9 cellular contexts compared by ENCODE assay signal in the genomic region with DNA sequence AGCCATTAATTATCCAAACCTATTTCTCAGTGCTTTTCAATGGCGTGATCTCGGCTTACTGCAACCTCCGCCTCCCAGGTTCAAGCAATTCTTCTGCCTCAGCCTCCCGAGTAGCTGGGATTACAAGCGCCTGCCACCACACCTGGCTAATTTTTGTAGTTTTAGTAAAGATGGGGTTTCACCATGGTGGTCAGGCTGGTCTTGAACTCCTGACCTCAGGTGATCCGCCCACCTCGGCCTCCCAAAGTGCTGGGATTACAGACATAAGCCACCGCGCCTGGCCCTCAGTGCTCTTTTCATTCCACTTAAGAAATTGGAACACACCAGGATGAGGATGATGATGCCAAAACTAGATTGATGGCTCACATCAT. TPM values are rescaled to one million over a fixed set of nuclear protein-coding genes. Genes with fewer than 3 reads are reported as not detected.
A peak's percentile ranks its signal among the peaks of the same experiment; 100 is the strongest.
DNase-seq lines count a peak whose midpoint lies in the region; FAIRE-seq and TF ChIP-seq lines count a peak whose summit lies in the region.
"Not testable (repeated sequence)": the region's sequence is repeated elsewhere in the genome, so short reads cannot be mapped to it uniquely, and the experiment has no call there.
"Had no signal": no experiment of that assay in that cellular context is flagged by ENCODE, and none has a peak within 500 bp of the region (broad histone marks: within the 10 kb centered on the region; RNA-seq: fewer than 3 reads in every experiment).

No MANE protein-coding gene starts in this region.

- dilution Hi-C loops in endothelial cell of umbilical vein (cut with MboI; ENCODE audit: extremely low pct_ligation_motif_present, low sequenced_read_pairs): not testable (repeated sequence)

- H3K27me3 ChIP-seq in BLaER1 treated with 17β-estradiol and CSF1 and Interleukin-3, amounts not matched to agents 10 nM and 100 nM; WERI-Rb-1 (ENCODE audit: insufficient read depth, low read depth, severe bottlenecking); ascending aorta; endothelial cell of umbilical vein (ENCODE audit: control insufficient read depth in 2 of 2, insufficient read depth in 2 of 2, low read length in 2 of 2); kidney epithelial cell (ENCODE audit: control insufficient read depth, insufficient read depth, low read length); neuronal stem cell (ENCODE audit: control insufficient read depth in 3 of 3, insufficient read depth in 3 of 3, low read depth in 1 of 3, low read length in 3 of 3); suprapubic skin: not testable (repeated sequence)

- peak; percentile 51 for DNase-seq in WERI-Rb-1
- not testable (repeated sequence) for DNase-seq in ascending aorta (ENCODE audit: low spot score in 2 of 2); endothelial cell of umbilical vein (ENCODE audit: low read depth, low spot score); kidney epithelial cell (ENCODE audit: low read depth); neuronal stem cell (ENCODE audit: low spot score); suprapubic skin (ENCODE audit: low spot score in 2 of 2)

- H2BK12ac ChIP-seq in neuronal stem cell (ENCODE audit: low read length): not testable (repeated sequence)

- not testable (repeated sequence) for H3K4ac ChIP-seq in neuronal stem cell (ENCODE audit: low read length)

- H3K4me1 ChIP-seq in BLaER1 treated with 17β-estradiol and CSF1 and Interleukin-3, amounts not matched to agents 10 nM and 100 nM: peaks cover 13 to 19% (median 16%) of the 10 kb centered on the region in 10 experiments; a peak in 19 of 20 replicates
- H3K4me1 ChIP-seq in ascending aorta; endothelial cell of umbilical vein (ENCODE audit: control insufficient read depth, extremely low read depth, insufficient read depth, low read length); neuronal stem cell (ENCODE audit: control insufficient read depth in 2 of 2, insufficient read depth in 1 of 2, low read depth in 1 of 2, low read length in 2 of 2); suprapubic skin: not testable (repeated sequence)

- not testable (repeated sequence) for H3K79me1 ChIP-seq in neuronal stem cell (ENCODE audit: low read depth, low read length)

- H3K4me3 Mint-ChIP-seq in IgD-negative memory B cell: peak overlapping the region; percentile 81 to 96 (median 87)

- TF ChIP-seq EP300 in suprapubic skin (IDR thresholded peaks at IDR 0.05): not testable (repeated sequence)

- POLR2A ChIA-PET in endothelial cell of umbilical vein (lab: Charles Lee): interaction anchor here (1.3 to 6.2 kb wide), 4 partner anchors 27 to 141 kb away, joined by 3 to 105 read pairs (median 10); a partner anchor contains a TSS

- TF ChIP-seq POLR2A in endothelial cell of umbilical vein (IDR thresholded peaks at IDR 0.05; ENCODE audit: low read depth, low read length); suprapubic skin (IDR thresholded peaks at IDR 0.05): not testable (repeated sequence)

- not testable (repeated sequence) for H2BK15ac ChIP-seq in neuronal stem cell (ENCODE audit: low read length)

- not testable (repeated sequence) for H3K9me3 Mint-ChIP-seq in IgD-negative memory B cell

- not testable (repeated sequence) for H3K36me3 Mint-ChIP-seq in IgD-negative memory B cell

- not testable (repeated sequence) for H2BK5ac ChIP-seq in neuronal stem cell (ENCODE audit: low read length)

- H2AK5ac ChIP-seq in neuronal stem cell (ENCODE audit: low read depth, low read length): not testable (repeated sequence)

- not testable (repeated sequence) for H3K79me2 ChIP-seq in endothelial cell of umbilical vein (ENCODE audit: control insufficient read depth, insufficient read depth, low read length)

- peak overlapping the region; percentile 94 to 100 (median 98) for H3K27ac Mint-ChIP-seq in IgD-negative memory B cell

- intact Hi-C loops in ascending aorta (cut with DNase I) (loop anchor here (1.0 to 2.0 kb wide), 2 partner anchors 27 to 141 kb away; no protein-coding TSS in a partner anchor), endothelial cell of umbilical vein (cut with micrococcal nuclease) (loop anchor here (1.0 to 2.0 kb wide), 8 partner anchors 17 to 447 kb away; a partner anchor contains a TSS)

- H3K27ac ChIP-seq in BLaER1 treated with 17β-estradiol and CSF1 and Interleukin-3, amounts not matched to agents 10 nM and 100 nM: peak overlapping the region in 10 of 11 experiments; percentile 82 to 95 (median 92); a peak in 17 of 22 replicates
- peak overlapping the region; percentile 99 for H3K27ac ChIP-seq in WERI-Rb-1
- H3K27ac ChIP-seq in ascending aorta: peak overlapping the region in 1 of 2 donors; percentile 64
- peak overlapping the region; percentile 94 for H3K27ac ChIP-seq in endothelial cell of umbilical vein (ENCODE audit: insufficient read depth, low read depth, low read length)
- H3K27ac ChIP-seq in neuronal stem cell (replicated peaks; ENCODE audit: low read length); suprapubic skin: not testable (repeated sequence)

- not testable (repeated sequence) for H4K91ac ChIP-seq in neuronal stem cell (ENCODE audit: low read depth, low read length, poor library complexity)

- H4K20me1 ChIP-seq in BLaER1 treated with 17β-estradiol and CSF1 and Interleukin-3, amounts not matched to agents 10 nM and 100 nM; endothelial cell of umbilical vein (replicated peaks; ENCODE audit: control insufficient read depth, extremely low read depth, insufficient read depth, low read length): not testable (repeated sequence)

- WGBS in neuronal stem cell (ENCODE audit: extremely low coverage in 2 of 2, insufficient read length in 2 of 2, insufficient replicate concordance in 1 of 2), 2 donors: no CpG with 5 or more reads among the region's 9 CpGs
- WGBS in suprapubic skin: 39% methylated on average over 9 of the region's 9 CpGs

- H3K14ac ChIP-seq in neuronal stem cell (ENCODE audit: low read length): not testable (repeated sequence)

- H3K9me1 ChIP-seq in endothelial cell of umbilical vein (replicated peaks; ENCODE audit: control insufficient read depth, extremely low read depth, insufficient read depth, low read length): not testable (repeated sequence)

- not testable (repeated sequence) for H4K8ac ChIP-seq in neuronal stem cell (ENCODE audit: low read depth, low read length)

- H2AFZ ChIP-seq in endothelial cell of umbilical vein (ENCODE audit: low read depth, low read length) (peak overlapping the region; percentile 22), neuronal stem cell (ENCODE audit: low read length) (peak overlapping the region; percentile 63)

- not testable (repeated sequence) for H3K9me3 ChIP-seq in BLaER1 treated with 17β-estradiol and CSF1 and Interleukin-3, amounts not matched to agents 10 nM and 100 nM (replicated peaks in 1 of 11); WERI-Rb-1 (ENCODE audit: severe bottlenecking); ascending aorta; endothelial cell of umbilical vein (replicated peaks; ENCODE audit: control insufficient read depth, insufficient read depth, low read length); neuronal stem cell (replicated peaks in 1 of 2; ENCODE audit: control insufficient read depth in 2 of 2, insufficient read depth in 1 of 2, low read depth in 1 of 2, low read length in 2 of 2); suprapubic skin

- not testable (repeated sequence) for H2BK120ac ChIP-seq in neuronal stem cell (ENCODE audit: low read depth, low read length)

- CTCF ChIA-PET in endothelial cell of umbilical vein (lab: Charles Lee): interaction anchor here (0.6 to 1.6 kb wide), 4 partner anchors 28 to 345 kb away, joined by 3 to 5 read pairs (median 3); no protein-coding TSS in a partner anchor

- peak overlapping the region; percentile 78 to 96 (median 90); a peak in 21 of 22 replicates for H3K9ac ChIP-seq in BLaER1 treated with 17β-estradiol and CSF1 and Interleukin-3, amounts not matched to agents 10 nM and 100 nM
- peak overlapping the region; percentile 96 for H3K9ac ChIP-seq in endothelial cell of umbilical vein (replicated peaks; ENCODE audit: extremely low read depth, insufficient read depth, low read length)
- H3K9ac ChIP-seq in neuronal stem cell (ENCODE audit: low read depth, low read length, poor library complexity): not testable (repeated sequence)

- not testable (repeated sequence) for H3K23ac ChIP-seq in neuronal stem cell (ENCODE audit: low read depth, low read length, poor library complexity)

- peak overlapping the region; percentile 56 to 85 (median 70) for H3K4me2 ChIP-seq in BLaER1 treated with 17β-estradiol and CSF1 and Interleukin-3, amounts not matched to agents 10 nM and 100 nM
- H3K4me2 ChIP-seq in endothelial cell of umbilical vein (ENCODE audit: insufficient read depth, low read length) (peak overlapping the region; percentile 60), neuronal stem cell (ENCODE audit: insufficient read depth, low read length, poor library complexity, severe bottlenecking) (peak overlapping the region; percentile 34)

- TF ChIP-seq CTCF in WERI-Rb-1 (IDR thresholded peaks at IDR 0.05; ENCODE audit: low read depth, low read length); ascending aorta (IDR thresholded peaks at IDR 0.05); endothelial cell of umbilical vein (IDR thresholded peaks at IDR 0.05; ENCODE audit: extremely low read depth in 1 of 2, insufficient read depth in 1 of 2, low read depth in 1 of 2, low read length in 2 of 2); kidney epithelial cell (IDR thresholded peaks at IDR 0.05; ENCODE audit: insufficient read depth, low read length, poor library complexity, severe bottlenecking); suprapubic skin (IDR thresholded peaks at IDR 0.05): not testable (repeated sequence)

- not testable (repeated sequence) for H3K18ac ChIP-seq in neuronal stem cell (ENCODE audit: low read length)

- H3K27me3 Mint-ChIP-seq in IgD-negative memory B cell: not testable (repeated sequence)

- peak overlapping the region; percentile 38 to 67 (median 51) for H3K4me3 ChIP-seq in BLaER1 treated with 17β-estradiol and CSF1 and Interleukin-3, amounts not matched to agents 10 nM and 100 nM
- H3K4me3 ChIP-seq in WERI-Rb-1 (ENCODE audit: low read depth, low read length) (peak overlapping the region; percentile 48), ascending aorta (peak overlapping the region; percentile 41 to 52), endothelial cell of umbilical vein (replicated peaks in 1 of 3; ENCODE audit: insufficient read depth in 1 of 3, low read depth in 1 of 3, low read length in 3 of 3) (peak overlapping the region; percentile 26 to 42 (median 28)), kidney epithelial cell (ENCODE audit: low read depth, low read length) (peak overlapping the region; percentile 41), neuronal stem cell (ENCODE audit: low read length in 2 of 2) (peak overlapping the region in 1 of 2 donors; percentile 37), suprapubic skin (peak overlapping the region; percentile 44)

- H3K4me1 Mint-ChIP-seq in IgD-negative memory B cell: peaks cover 7 to 13% (median 13%) of the 10 kb centered on the region in 3 donors

- not testable (repeated sequence) for H3K36me3 ChIP-seq in BLaER1 treated with 17β-estradiol and CSF1 and Interleukin-3, amounts not matched to agents 10 nM and 100 nM; WERI-Rb-1; ascending aorta; endothelial cell of umbilical vein (ENCODE audit: control insufficient read depth in 2 of 2, extremely low read depth in 1 of 2, insufficient read depth in 2 of 2, low read length in 2 of 2); kidney epithelial cell (ENCODE audit: control insufficient read depth, insufficient read depth, low read length); neuronal stem cell (replicated peaks in 1 of 2; ENCODE audit: control insufficient read depth in 2 of 2, insufficient read depth in 2 of 2, low read length in 2 of 2); suprapubic skin

- BruUV-seq in endothelial cell of umbilical vein (replicated peaks; lab: Mats Ljungman, UMichigan): TSS peak; percentile 71

- FAIRE-seq in endothelial cell of umbilical vein (lab: Jason Lieb, UNC): not testable (repeated sequence)

RNA-seq across cellular contexts. Expression of a gene that starts 32.1 kb away (rescaled TPM):
- polyA plus RNA-seq in IgD-negative memory B cell: not detected
- not detected for total RNA-seq in ascending aorta
- total RNA-seq in endothelial cell of umbilical vein: not detected in 2 replicates
- 0.02 and 0.10 TPM in 2 replicates for polyA plus RNA-seq in endothelial cell of umbilical vein
- 0.01 and 0.03 TPM in 2 replicates for polyA plus RNA-seq in endothelial cell of umbilical vein (2011; cell fraction: cytosol; rRNA removed)
- 0.07 and 0.17 TPM in 2 replicates for polyA plus RNA-seq in endothelial cell of umbilical vein (2011; cell fraction: nucleus; rRNA removed)
- 0.11 TPM in 1 of 2 replicates, not detected in the other for polyA plus RNA-seq in endothelial cell of umbilical vein (2012)
- polyA minus RNA-seq in endothelial cell of umbilical vein: 0.19 TPM in 1 of 2 replicates, not detected in the other
- not detected for polyA minus RNA-seq in endothelial cell of umbilical vein (2011; cell fraction: cytosol; rRNA and poly(A)+ RNA removed)
- polyA minus RNA-seq in endothelial cell of umbilical vein (2011; cell fraction: nucleus; rRNA and poly(A)+ RNA removed): 0.29 TPM in 1 of 2 replicates, not detected in the other
- 0.04 and 0.07 TPM in 2 replicates for total RNA-seq in kidney epithelial cell
- polyA plus RNA-seq in neuronal stem cell (2013, experiment 1 of 2): 0.40 TPM
- polyA plus RNA-seq in neuronal stem cell (2013, experiment 2 of 2): 0.26 TPM
- total RNA-seq in suprapubic skin: under 1 TPM in 3 of 4 donors, not detected in 1; 0.15 to 0.34 (median 0.32) TPM
- total RNA-seq: RPMI7951 had no signal

RNA-seq across cellular contexts. Expression of a gene that starts 32.7 kb away (rescaled TPM):
- 36.1 TPM for polyA plus RNA-seq in IgD-negative memory B cell
- 6.8 TPM for total RNA-seq in ascending aorta
- 38.9 and 50.5 TPM in 2 replicates for total RNA-seq in endothelial cell of umbilical vein
- polyA plus RNA-seq in endothelial cell of umbilical vein: 20.8 and 24.8 TPM in 2 replicates
- polyA plus RNA-seq in endothelial cell of umbilical vein (2011; cell fraction: cytosol; rRNA removed): 37.0 and 37.8 TPM in 2 replicates
- polyA plus RNA-seq in endothelial cell of umbilical vein (2011; cell fraction: nucleus; rRNA removed): 20.4 and 24.2 TPM in 2 replicates
- polyA plus RNA-seq in endothelial cell of umbilical vein (2012): 40.4 and 61.6 TPM in 2 replicates
- 15.1 and 21.8 TPM in 2 replicates for polyA minus RNA-seq in endothelial cell of umbilical vein
- polyA minus RNA-seq in endothelial cell of umbilical vein (2011; cell fraction: cytosol; rRNA and poly(A)+ RNA removed): 16.6 TPM
- 17.1 and 18.7 TPM in 2 replicates for polyA minus RNA-seq in endothelial cell of umbilical vein (2011; cell fraction: nucleus; rRNA and poly(A)+ RNA removed)
- total RNA-seq in kidney epithelial cell: 26.9 and 34.0 TPM in 2 replicates
- polyA plus RNA-seq in neuronal stem cell (2013, experiment 1 of 2): 32.4 TPM
- 33.3 TPM for polyA plus RNA-seq in neuronal stem cell (2013, experiment 2 of 2)
- 10 to 100 TPM in 3 of 4 donors, 1 to 10 TPM in 1; 9.5 to 21.2 (median 11.8) TPM for total RNA-seq in suprapubic skin
